ENCODE assay signal across 8 cellular contexts in the genomic region with DNA sequence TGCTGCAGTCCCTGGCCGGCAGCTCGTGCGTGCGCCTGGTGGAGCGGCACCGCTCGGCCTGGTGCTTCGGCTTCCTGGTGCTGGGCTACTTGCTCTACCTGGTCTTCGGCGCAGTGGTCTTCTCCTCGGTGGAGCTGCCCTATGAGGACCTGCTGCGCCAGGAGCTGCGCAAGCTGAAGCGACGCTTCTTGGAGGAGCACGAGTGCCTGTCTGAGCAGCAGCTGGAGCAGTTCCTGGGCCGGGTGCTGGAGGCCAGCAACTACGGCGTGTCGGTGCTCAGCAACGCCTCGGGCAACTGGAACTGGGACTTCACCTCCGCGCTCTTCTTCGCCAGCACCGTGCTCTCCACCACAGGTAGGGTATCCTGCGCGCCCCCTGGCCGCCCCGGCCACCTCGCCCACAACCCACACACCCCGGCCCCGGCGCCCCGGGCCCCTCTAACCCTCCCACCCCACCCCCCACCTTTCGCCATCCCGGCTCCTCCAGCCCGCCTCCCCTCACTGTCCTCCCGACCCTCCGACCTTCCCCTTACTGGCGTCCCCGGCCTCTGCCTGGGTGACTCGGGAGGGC. TPM values are rescaled to one million over a fixed set of nuclear protein-coding genes. Genes with fewer than 3 reads are reported as not detected.
A peak's percentile ranks its signal among the peaks of the same experiment; 100 is the strongest.
DNase-seq lines count a peak whose midpoint lies in the region; ATAC-seq, FAIRE-seq and TF ChIP-seq lines count a peak whose summit lies in the region.

No MANE protein-coding gene starts in this region.

- no peaks in the 10 kb centered on the region for H3K9me1 ChIP-seq in endothelial cell of umbilical vein (replicated peaks; ENCODE audit: control insufficient read depth, extremely low read depth, insufficient read depth, low read length)

- H3K27ac Mint-ChIP-seq in effector memory CD8-positive, alpha-beta T cell = no peak overlapping the region

- H3K27ac ChIP-seq in PC-9 = peak overlapping the region; percentile 88
- H3K27ac ChIP-seq in endothelial cell of umbilical vein (ENCODE audit: insufficient read depth, low read depth, low read length) = no peak overlapping the region

- TF ChIP-seq POLR2A in H54 (IDR thresholded peaks at IDR 0.05; ENCODE audit: low read depth, low read length) = no peak
- TF ChIP-seq POLR2A in endothelial cell of umbilical vein (IDR thresholded peaks at IDR 0.05; ENCODE audit: low read depth, low read length) = no peak

- intact Hi-C loops in PC-9 (cut with micrococcal nuclease; ENCODE audit: unreplicated experiment) (loop anchor here (2.0 to 10.0 kb wide), 4 partner anchors 55 to 451 kb away; no protein-coding TSS in a partner anchor), endothelial cell of umbilical vein (cut with micrococcal nuclease) (no loop called here)

- H2AFZ ChIP-seq in PC-9 (peak overlapping the region; percentile 81), endothelial cell of umbilical vein (ENCODE audit: low read depth, low read length) (peak overlapping the region; percentile 83)

- H3K36me3 ChIP-seq in PC-9 (ENCODE audit: low read depth) = peaks cover 23% of the 10 kb centered on the region
- no peaks in the 10 kb centered on the region for H3K36me3 ChIP-seq in endothelial cell of umbilical vein (ENCODE audit: control insufficient read depth in 2 of 2, extremely low read depth in 1 of 2, insufficient read depth in 2 of 2, low read length in 2 of 2)

- no peak overlapping the region for H3K4me3 Mint-ChIP-seq in effector memory CD8-positive, alpha-beta T cell

- FAIRE-seq in H54 (lab: Jason Lieb, UNC) (no peak), endothelial cell of umbilical vein (lab: Jason Lieb, UNC) (no peak)

- POLR2A ChIA-PET in PC-9 (lab: Charles Lee; ENCODE audit: unreplicated experiment) (interaction anchor here (0.5 to 0.7 kb wide), 4 partner anchors 13 to 600 kb away, joined by 3 to 4 read pairs (median 4); no protein-coding TSS in a partner anchor), endothelial cell of umbilical vein (lab: Charles Lee) (no interaction called here)

- H3K4me2 ChIP-seq in PC-9 (peak overlapping the region; percentile 87), endothelial cell of umbilical vein (ENCODE audit: insufficient read depth, low read length) (peak overlapping the region; percentile 87)

- H3K4me3 ChIP-seq in PC-9 = peak overlapping the region; percentile 62
- peak overlapping the region; percentile 5 to 48 (median 29) for H3K4me3 ChIP-seq in endothelial cell of umbilical vein (replicated peaks in 1 of 3; ENCODE audit: insufficient read depth in 1 of 3, low read depth in 1 of 3, low read length in 3 of 3)

- no peak for ATAC-seq in effector memory CD8-positive, alpha-beta T cell (replicated peaks)
- ATAC-seq in HG03565 (IDR thresholded peaks at IDR 0.05; ENCODE audit: unreplicated experiment) = no peak

- H3K36me3 Mint-ChIP-seq in effector memory CD8-positive, alpha-beta T cell (ENCODE audit: insufficient read depth) = no peaks in the 10 kb centered on the region

- CTCF ChIA-PET in PC-9 (lab: Charles Lee) = interaction anchor here (0.5 to 0.6 kb wide), 2 partner anchors 174 to 695 kb away, joined by 4 to 5 read pairs; no protein-coding TSS in a partner anchor
- CTCF ChIA-PET in endothelial cell of umbilical vein (lab: Charles Lee) = no interaction called here

- peaks cover 68 to 87% of the 10 kb centered on the region in 2 donors for H3K27me3 Mint-ChIP-seq in effector memory CD8-positive, alpha-beta T cell

- no peaks in the 10 kb centered on the region for H3K9me2 ChIP-seq in PC-9 (ENCODE audit: insufficient read depth)

- dilution Hi-C loops in endothelial cell of umbilical vein (cut with MboI; ENCODE audit: extremely low pct_ligation_motif_present, low sequenced_read_pairs) = no loop called here

- H3K4me1 ChIP-seq in PC-9 (replicated peaks; ENCODE audit: insufficient read depth) = peaks cover 25% of the 10 kb centered on the region
- H3K4me1 ChIP-seq in endothelial cell of umbilical vein (ENCODE audit: control insufficient read depth, extremely low read depth, insufficient read depth, low read length) = peaks cover 5% of the 10 kb centered on the region

- H4K20me1 ChIP-seq in PC-9 (ENCODE audit: insufficient read depth) (no peaks in the 10 kb centered on the region), endothelial cell of umbilical vein (replicated peaks; ENCODE audit: control insufficient read depth, extremely low read depth, insufficient read depth, low read length) (no peaks in the 10 kb centered on the region)

- H3K79me2 ChIP-seq in PC-9 (ENCODE audit: low read depth) (peaks cover 51% of the 10 kb centered on the region), endothelial cell of umbilical vein (ENCODE audit: control insufficient read depth, insufficient read depth, low read length) (no peaks in the 10 kb centered on the region)

- H3K9ac ChIP-seq in endothelial cell of umbilical vein (replicated peaks; ENCODE audit: extremely low read depth, insufficient read depth, low read length) = no peak overlapping the region

- peaks cover 0 to 1% of the 10 kb centered on the region in 2 donors for H3K9me3 Mint-ChIP-seq in effector memory CD8-positive, alpha-beta T cell

- DNase-seq in NCI-H2107 (lab: John Stamatoyannopoulos, UW) (peak; percentile 36), NCI-H2107 treated with DMSO at 0.1 percent for 48 hours (lab: John Stamatoyannopoulos, UW; ENCODE audit: unreplicated experiment) (no peak), H54 (ENCODE audit: insufficient read length, low spot score) (peak; percentile 24), PC-9 (peak; percentile 59 to 61), endothelial cell of umbilical vein (ENCODE audit: low read depth, low spot score) (peak; percentile 7), mucosa of gallbladder (ENCODE audit: low spot score) (peak; percentile 16)
- no peak for DNase-seq in effector memory CD8-positive, alpha-beta T cell

- BruUV-seq in PC-9 (replicated peaks; lab: Mats Ljungman, UMichigan) (no TSS peak), endothelial cell of umbilical vein (replicated peaks; lab: Mats Ljungman, UMichigan) (no TSS peak)

- H3K27me3 ChIP-seq in PC-9 (ENCODE audit: insufficient read depth, low read depth) = no peaks in the 10 kb centered on the region
- peaks cover 3 to 10% of the 10 kb centered on the region in 2 experiments for H3K27me3 ChIP-seq in endothelial cell of umbilical vein (ENCODE audit: control insufficient read depth in 2 of 2, insufficient read depth in 2 of 2, low read length in 2 of 2)

- TF ChIP-seq CTCF in PC-9 (conservative IDR thresholded peaks at IDR 0.05) = no peak
- TF ChIP-seq CTCF in endothelial cell of umbilical vein (IDR thresholded peaks at IDR 0.05; ENCODE audit: extremely low read depth in 1 of 2, insufficient read depth in 1 of 2, low read depth in 1 of 2, low read length in 2 of 2) = no peak

- no peaks in the 10 kb centered on the region for H3K9me3 ChIP-seq in PC-9 (ENCODE audit: insufficient read depth, low read depth)
- H3K9me3 ChIP-seq in endothelial cell of umbilical vein (replicated peaks; ENCODE audit: control insufficient read depth, insufficient read depth, low read length) = no peaks in the 10 kb centered on the region

- no peaks in the 10 kb centered on the region for H3K4me1 Mint-ChIP-seq in effector memory CD8-positive, alpha-beta T cell (ENCODE audit: low read depth in 2 of 2)

- H3F3A ChIP-seq in PC-9 (ENCODE audit: insufficient read depth, low read depth) = peaks cover 35% of the 10 kb centered on the region; the same call in 1 of the 2 replicates

TF ChIP-seq in endothelial cell of umbilical vein, 7 proteins besides CTCF, POLR2A, EP300 and RAD21:
- TF ChIP-seq EZH2 (IDR thresholded peaks at IDR 0.05; ENCODE audit: borderline replicate concordance, low read depth, low read length, severe bottlenecking) (no peak), MYC (IDR thresholded peaks at IDR 0.05; ENCODE audit: low read depth, low read length) (no peak), FOS (IDR thresholded peaks at IDR 0.05; ENCODE audit: borderline replicate concordance, insufficient read depth, low read length) (no peak), POLR2AphosphoS5 (IDR thresholded peaks at IDR 0.05; ENCODE audit: insufficient read depth, low read depth, low read length) (no peak), GATA2 (IDR thresholded peaks at IDR 0.05; ENCODE audit: insufficient read depth, insufficient read length, low read depth, low read length) (no peak), JUN (IDR thresholded peaks at IDR 0.05; ENCODE audit: borderline replicate concordance, insufficient read depth, insufficient read length, low read depth) (no peak)

RNA-seq across cellular contexts. Expression of gene KCNK1, which starts 0.4 kb away (rescaled TPM):
- total RNA-seq in PC-9 (2021) (57.6 and 60.6 TPM in 2 replicates), endothelial cell of umbilical vein (1.0 and 2.8 TPM in 2 replicates), mucosa of gallbladder (24.5 TPM)
- 0.83 and 0.84 TPM in 2 replicates for polyA plus RNA-seq in endothelial cell of umbilical vein
- polyA plus RNA-seq in endothelial cell of umbilical vein (2011; cell fraction: cytosol; rRNA removed) = 0.56 and 0.58 TPM in 2 replicates
- 0.49 and 0.53 TPM in 2 replicates for polyA plus RNA-seq in endothelial cell of umbilical vein (2011; cell fraction: nucleus; rRNA removed)
- polyA plus RNA-seq in endothelial cell of umbilical vein (2012) = 0.24 and 0.25 TPM in 2 replicates
- 0.51 and 1.2 TPM in 2 replicates for polyA minus RNA-seq in endothelial cell of umbilical vein
- polyA minus RNA-seq in endothelial cell of umbilical vein (2011; cell fraction: cytosol; rRNA and poly(A)+ RNA removed) = 31.6 TPM
- 0.87 and 1.4 TPM in 2 replicates for polyA minus RNA-seq in endothelial cell of umbilical vein (2011; cell fraction: nucleus; rRNA and poly(A)+ RNA removed)

Comparison
In these comparisons a context has a peak if more than half of its experiments do, and no peak if none do; other contexts are left out.
1. DNase-seq: peak in NCI-H2107 (single experiment), H54 (single experiment), PC-9 (2 of 2), endothelial cell of umbilical vein (single experiment) and mucosa of gallbladder (single experiment); none in NCI-H2107 treated with DMSO at 0.1 percent for 48 hours (single experiment) and effector memory CD8-positive, alpha-beta T cell (0 of 3).